In the genomic region with DNA sequence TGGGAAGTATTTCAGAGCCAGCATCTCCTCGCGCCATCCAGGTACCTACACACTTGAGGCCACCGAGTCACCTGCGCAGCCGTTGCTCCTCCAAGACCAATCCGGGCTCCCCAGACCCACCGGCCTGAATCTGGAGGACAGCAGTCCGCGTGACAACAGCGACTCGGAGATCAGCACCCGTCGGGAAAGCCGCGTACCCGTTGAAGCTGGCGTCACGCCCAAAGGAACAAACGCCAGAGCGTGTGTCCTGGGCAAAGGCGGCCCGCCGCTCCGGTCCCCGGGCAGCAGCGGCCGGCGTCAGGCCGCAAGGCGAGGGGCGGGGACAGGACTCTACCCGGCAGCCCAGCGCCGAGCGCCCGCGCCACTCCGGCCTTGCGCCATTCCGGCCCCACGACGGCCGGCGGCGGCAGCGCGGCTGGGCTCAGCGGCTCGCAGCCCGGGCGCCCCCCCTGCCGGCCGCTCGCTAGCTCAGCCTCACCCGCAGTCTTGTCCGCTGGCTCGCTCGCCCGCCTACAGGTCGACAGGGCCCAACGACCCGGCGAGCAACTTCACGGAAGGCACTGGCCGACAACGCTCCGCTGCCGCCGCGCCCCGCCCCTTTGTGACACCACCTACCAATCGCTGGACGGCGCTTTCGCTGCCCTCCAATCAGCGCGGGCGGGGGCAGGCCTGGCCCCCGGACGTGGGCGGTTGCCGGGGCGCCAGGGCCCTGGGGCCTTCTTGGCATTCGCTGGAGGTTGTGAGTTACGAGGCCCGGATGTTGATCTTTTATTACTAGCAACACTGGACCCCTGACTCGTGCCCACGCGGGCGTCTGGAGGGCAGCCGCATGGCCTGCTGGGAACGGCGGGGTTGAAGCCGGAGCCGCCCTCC, we compare ENCODE assay signal across 8 cellular contexts. TPM values are rescaled to one million over a fixed set of nuclear protein-coding genes. Genes with fewer than 3 reads are reported as not detected.
DNase-seq lines count a peak whose midpoint lies in the region; ATAC-seq and TF ChIP-seq lines count a peak whose summit lies in the region.

A gene (minus strand): TSS at position 572 of the 873 bp plus-strand sequence. CDS start 9,047 bp downstream, outside the sequence.

- H3K4me3 Mint-ChIP-seq in activated naive CD8-positive, alpha-beta T cell treated with anti-CD3 and anti-CD28 coated beads, Interleukin-2, amount 50 U/mL, for 24 hours: peak within 1 kb of the TSS; percentile 89

- H3K27me3 ChIP-seq in heart left ventricle (no peaks in the 10 kb centered on the region), upper lobe of left lung (no peaks in the 10 kb centered on the region)

- H3K4me1 ChIP-seq in heart left ventricle (peaks cover 0 to 15% (median 4%) of the 10 kb centered on the region in 12 donors), upper lobe of left lung (peaks cover 5 to 14% (median 10%) of the 10 kb centered on the region in 4 donors)

- H3K27ac Mint-ChIP-seq in activated naive CD8-positive, alpha-beta T cell treated with anti-CD3 and anti-CD28 coated beads, Interleukin-2, amount 50 U/mL, for 24 hours: peak within 1 kb of the TSS; percentile 76

- H3K4me3 ChIP-seq in GM12864 (ENCODE audit: low read depth, low read length): peak within 1 kb of the TSS; percentile 64
- peak within 1 kb of the TSS; percentile 67 to 87 (median 78) for H3K4me3 ChIP-seq in heart left ventricle
- peak within 1 kb of the TSS; percentile 37 to 78 (median 68) for H3K4me3 ChIP-seq in upper lobe of left lung

- H3K36me3 ChIP-seq in heart left ventricle (no peaks in the 10 kb centered on the region), upper lobe of left lung (no peaks in the 10 kb centered on the region)

- TF ChIP-seq POLR2A in heart left ventricle (IDR thresholded peaks at IDR 0.05): peak; percentile 28 to 77
- TF ChIP-seq POLR2A in upper lobe of left lung (IDR thresholded peaks at IDR 0.05): peak in 3 of 4 donors; percentile 85 to 91 (median 90)

- TF ChIP-seq CTCF in GM12864 (IDR thresholded peaks at IDR 0.05; ENCODE audit: low read depth, low read length, missing control alignments) (peak; percentile 58), heart left ventricle (IDR thresholded peaks at IDR 0.05) (peak; percentile 47 to 87 (median 76)), upper lobe of left lung (IDR thresholded peaks at IDR 0.05) (peak; percentile 71 to 98 (median 97))

- no peaks in the 10 kb centered on the region for H3K27me3 Mint-ChIP-seq in activated naive CD8-positive, alpha-beta T cell treated with anti-CD3 and anti-CD28 coated beads, Interleukin-2, amount 50 U/mL, for 24 hours

- H3K4me1 Mint-ChIP-seq in activated naive CD8-positive, alpha-beta T cell treated with anti-CD3 and anti-CD28 coated beads, Interleukin-2, amount 50 U/mL, for 24 hours: peaks cover 35% of the 10 kb centered on the region

- WGBS in heart left ventricle, 4 donors: 0 to 1% (median 1%) methylated on average over 30 to 95 of the region's 95 CpGs
- 0 to 3% methylated on average over 2 to 30 of the region's 95 CpGs for WGBS in upper lobe of left lung, 2 donors

- ATAC-seq in HG02588 (IDR thresholded peaks at IDR 0.05; ENCODE audit: unreplicated experiment): peak; percentile 96
- peak; percentile 99 for ATAC-seq in activated naive CD8-positive, alpha-beta T cell treated with anti-CD3 and anti-CD28 coated beads, Interleukin-2, amount 50 U/mL, for 24 hours
- peak; percentile 98 to 99 (median 99) for ATAC-seq in heart left ventricle
- ATAC-seq in upper lobe of left lung (ENCODE audit: low FRiP score in 2 of 2): peak; percentile 99 to 100

- no peaks in the 10 kb centered on the region for H3K36me3 Mint-ChIP-seq in activated naive CD8-positive, alpha-beta T cell treated with anti-CD3 and anti-CD28 coated beads, Interleukin-2, amount 50 U/mL, for 24 hours (ENCODE audit: low read depth)

- peak in 1 of 4 donors; percentile 41 for TF ChIP-seq EP300 in upper lobe of left lung (IDR thresholded peaks at IDR 0.05)

- H3K9me3 Mint-ChIP-seq in activated naive CD8-positive, alpha-beta T cell treated with anti-CD3 and anti-CD28 coated beads, Interleukin-2, amount 50 U/mL, for 24 hours: no peaks in the 10 kb centered on the region

- no peaks in the 10 kb centered on the region for H3K9me3 ChIP-seq in heart left ventricle
- no peaks in the 10 kb centered on the region for H3K9me3 ChIP-seq in upper lobe of left lung

- H3K27ac ChIP-seq in heart left ventricle (peak within 1 kb of the TSS; percentile 63 to 93 (median 88)), upper lobe of left lung (peak within 1 kb of the TSS; percentile 88 to 95 (median 90))

- DNase-seq in GM12864 (ENCODE audit: low read depth): peak; percentile 93
- peak; percentile 89 for DNase-seq in NCI-H1092 (lab: John Stamatoyannopoulos, UW)
- DNase-seq in SW 1271 (lab: John Stamatoyannopoulos, UW): peak; percentile 83 to 89
- peak; percentile 95 for DNase-seq in activated naive CD8-positive, alpha-beta T cell treated with anti-CD3 and anti-CD28 coated beads, Interleukin-2, amount 50 U/mL, for 24 hours
- peak; percentile 98 to 99 (median 99) for DNase-seq in heart left ventricle
- peak; percentile 88 to 99 (median 93) for DNase-seq in posterior cingulate gyrus
- peak; percentile 99 for DNase-seq in upper lobe of left lung

- intact Hi-C loops in heart left ventricle (cut with DNase I) (loop anchor here in 9 of 10 donors (1.0 to 10.0 kb wide), 10 partner anchors 46 to 670 kb away; a partner anchor contains a TSS), posterior cingulate gyrus (cut with DNase I) (loop anchor here (1.0 to 5.0 kb wide), 3 partner anchors 75 to 425 kb away; no protein-coding TSS in a partner anchor)

RNA-seq across cellular contexts. Expression of the gene that starts here (rescaled TPM):
- total RNA-seq in heart left ventricle (10 to 100 TPM in 6 of 9 donors, 1 to 10 TPM in 3; 6.3 to 15.5 (median 10.5) TPM), upper lobe of left lung (10 to 100 TPM; 13.9 to 38.8 (median 18.7) TPM)
- polyA plus RNA-seq in heart left ventricle: 1 to 10 TPM; 3.4 to 5.0 TPM

Comparison
In these comparisons a context has a peak if more than half of its experiments do, and no peak if none do; other contexts are left out.
1. Peak in every context shown above with its lines: DNase-seq, ATAC-seq, H3K4me3 ChIP-seq and H3K27ac ChIP-seq.